24 cellular contexts compared by ENCODE assay signal in the genomic region with DNA sequence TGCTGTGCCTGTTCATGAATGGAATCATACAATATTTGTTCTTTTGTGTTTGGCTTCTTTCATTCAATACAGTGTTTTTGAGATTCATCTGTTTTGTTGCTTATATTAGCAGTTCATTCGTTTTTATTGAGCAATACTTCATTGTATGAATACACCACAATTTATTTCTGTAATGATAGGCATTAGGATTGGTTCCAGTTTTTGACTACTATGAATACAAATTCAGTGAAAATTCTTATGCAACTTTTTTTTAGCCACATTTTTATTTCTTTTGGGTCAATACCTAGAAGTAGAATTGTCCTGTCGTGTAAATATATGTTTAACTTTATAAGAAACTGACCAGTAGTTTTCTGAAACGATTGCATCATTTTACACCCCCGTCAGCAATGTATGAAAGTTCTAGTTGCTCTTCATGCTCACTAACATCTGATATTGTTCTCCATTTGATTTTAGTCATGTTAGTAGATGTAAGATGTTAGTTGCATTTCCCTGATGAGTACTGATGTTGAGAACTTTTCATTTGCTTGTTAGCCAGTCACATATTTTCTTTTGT.
"Had no signal": no experiment of that assay in that cellular context is flagged by ENCODE, and none has a peak within 500 bp of the region (broad histone marks: within the 10 kb centered on the region; RNA-seq: fewer than 3 reads in every experiment).

No MANE protein-coding gene starts in this region.

- ATAC-seq: activated CD4-positive, CD25-positive, alpha-beta regulatory T cell treated with anti-CD3 and anti-CD28 coated beads, Interleukin-2, amount 50 U/mL, for 24 hours; activated CD8-positive, alpha-beta T cell treated with anti-CD3 and anti-CD28 coated beads for 36 hours; body of pancreas; Panc1; Right ventricle myocardium inferior had no signal

- H3K4me1 ChIP-seq: ascending aorta, body of pancreas had no signal

- FAIRE-seq: bronchial epithelial cell had no signal

- H3K36me3 ChIP-seq: ascending aorta, MG63, WERI-Rb-1 had no signal

- DNase-seq: activated CD4-positive, alpha-beta T cell treated with anti-CD3 and anti-CD28 coated beads for 4 hours; activated CD8-positive, alpha-beta memory T cell treated with anti-CD3 and anti-CD28 coated beads, Interleukin-2, amount 50 U/mL, for 4 hours; activated CD8-positive, alpha-beta T cell treated with anti-CD3 and anti-CD28 coated beads for 36 hours; activated effector memory CD4-positive, alpha-beta T cell treated with Interleukin-2 at 50 U/mL for 16 hours; activated naive CD4-positive, alpha-beta T cell; amniotic stem cell; body of pancreas; MG63; NCI-H1048; NCI-H146; NCI-H187 treated with DMSO at 0.1 percent for 48 hours; NCI-H2171; NCI-H2227 treated with DMSO at 0.1 percent for 48 hours; NCI-H526; NCI-H774; RPMI8226; T-helper 1 cell; WERI-Rb-1 had no signal

- H3K27ac ChIP-seq: ascending aorta, body of pancreas, SK-N-MC, WERI-Rb-1 had no signal

- H3K9me3 ChIP-seq: ascending aorta, body of pancreas, MG63 had no signal

- H3K4me3 ChIP-seq: ascending aorta, body of pancreas, MG63, SK-N-MC had no signal

- H3K27me3 ChIP-seq: ascending aorta, body of pancreas, MG63 had no signal
